Comparison of ENCODE assay signal across 13 cellular contexts in the genomic region with DNA sequence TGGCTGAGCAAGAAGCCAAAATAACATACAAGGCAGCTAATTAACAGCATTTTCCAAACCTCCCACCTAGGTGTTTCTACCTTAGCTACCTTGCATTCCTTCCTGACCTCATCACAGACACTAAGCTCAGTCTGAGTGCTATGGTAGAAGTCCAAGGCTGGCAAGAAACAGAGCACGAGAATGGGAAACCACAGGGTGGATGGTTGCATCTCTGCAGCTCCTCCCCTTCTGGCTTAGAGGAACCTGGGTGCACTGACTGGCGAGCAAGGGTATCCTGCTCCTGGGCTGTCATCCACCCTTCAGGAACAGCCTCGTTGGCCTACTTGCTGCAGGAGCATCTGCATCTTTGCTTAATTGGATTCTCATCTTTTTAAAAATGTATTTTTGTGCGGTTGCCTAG.
A peak's percentile ranks its signal among the peaks of the same experiment; 100 is the strongest.
DNase-seq lines count a peak whose midpoint lies in the region; ATAC-seq and TF ChIP-seq lines count a peak whose summit lies in the region.
"Had no signal": no experiment of that assay in that cellular context is flagged by ENCODE, and none has a peak within 500 bp of the region (broad histone marks: within the 10 kb centered on the region; RNA-seq: fewer than 3 reads in every experiment).

No MANE protein-coding gene starts in this region.

- H3K9me3 Mint-ChIP-seq in CD8-positive, alpha-beta memory T cell: peaks cover 0 to 2% (median 0%) of the 10 kb centered on the region in 5 donors
- H3K9me3 Mint-ChIP-seq in naive thymus-derived CD8-positive, alpha-beta T cell: peaks cover 0 to 3% (median 0%) of the 10 kb centered on the region in 9 donors

- no peaks in the 10 kb centered on the region for H3K36me3 ChIP-seq in OCI-LY3 (replicated peaks; ENCODE audit: low read depth, low read length)
- no peaks in the 10 kb centered on the region for H3K36me3 ChIP-seq in CD8-positive, alpha-beta memory T cell (ENCODE audit: insufficient read depth, low read length)
- H3K36me3 ChIP-seq: SJSA1 had no signal

- H3K4me3 ChIP-seq in OCI-LY3 (ENCODE audit: low read length): peak overlapping the region; percentile 16; the same call in 1 of the 2 replicates
- H3K4me3 ChIP-seq in CD8-positive, alpha-beta memory T cell (ENCODE audit: low read length): no peak overlapping the region
- H3K4me3 ChIP-seq: SJSA1 had no signal

- POLR2A ChIA-PET in CD8-positive, alpha-beta memory T cell (lab: Charles Lee): no interaction called here
- POLR2A ChIA-PET in naive thymus-derived CD8-positive, alpha-beta T cell (lab: Charles Lee): no interaction called here

- no peak for ATAC-seq in naive thymus-derived CD8-positive, alpha-beta T cell

- H3K27me3 ChIP-seq in OCI-LY3 (ENCODE audit: low read depth, low read length): peaks cover 27% of the 10 kb centered on the region
- H3K27me3 ChIP-seq in CD8-positive, alpha-beta memory T cell (ENCODE audit: insufficient read depth, low read length, poor library complexity, severe bottlenecking): no peaks in the 10 kb centered on the region
- H3K27me3 ChIP-seq: SJSA1 had no signal

- H3K27me3 Mint-ChIP-seq in CD8-positive, alpha-beta memory T cell: peaks cover 0 to 2% of the 10 kb centered on the region in 2 donors
- peaks cover 1 to 15% (median 2%) of the 10 kb centered on the region in 5 donors for H3K27me3 Mint-ChIP-seq in naive thymus-derived CD8-positive, alpha-beta T cell

- no peak overlapping the region for H3K9ac ChIP-seq in OCI-LY3 (ENCODE audit: low read length)

- H3K36me3 Mint-ChIP-seq in CD8-positive, alpha-beta memory T cell: no peaks in the 10 kb centered on the region
- no peaks in the 10 kb centered on the region for H3K36me3 Mint-ChIP-seq in naive thymus-derived CD8-positive, alpha-beta T cell

- no peaks in the 10 kb centered on the region for H3K4me1 Mint-ChIP-seq in CD8-positive, alpha-beta memory T cell
- no peaks in the 10 kb centered on the region for H3K4me1 Mint-ChIP-seq in naive thymus-derived CD8-positive, alpha-beta T cell

- H3K27ac ChIP-seq in OCI-LY3 (ENCODE audit: low read length): no peak overlapping the region
- no peak overlapping the region for H3K27ac ChIP-seq in CD8-positive, alpha-beta memory T cell (ENCODE audit: low read depth, low read length)
- H3K27ac ChIP-seq: RWPE1, SJSA1 had no signal

- CTCF ChIA-PET in CD8-positive, alpha-beta memory T cell (lab: Charles Lee): no interaction called here

- no peak for TF ChIP-seq CTCF in OCI-LY3 (IDR thresholded peaks at IDR 0.05; ENCODE audit: low read depth, low read length)

- no peaks in the 10 kb centered on the region for H3K9me3 ChIP-seq in OCI-LY3 (ENCODE audit: insufficient read depth, low read length)
- no peaks in the 10 kb centered on the region for H3K9me3 ChIP-seq in CD8-positive, alpha-beta memory T cell (ENCODE audit: low read length)
- H3K9me3 ChIP-seq: SJSA1 had no signal

- no peak overlapping the region for H2AFZ ChIP-seq in OCI-LY3 (ENCODE audit: low read depth, low read length)

- DNase-seq in NCI-H82 (lab: John Stamatoyannopoulos, UW): peak; percentile 47
- DNase-seq in NCI-H82 treated with DMSO at 0.1 percent for 48 hours (lab: John Stamatoyannopoulos, UW; ENCODE audit: unreplicated experiment): no peak
- DNase-seq in kidney tubule cell (ENCODE audit: low spot score): peak; percentile 6
- no peak for DNase-seq in CD8-positive, alpha-beta memory T cell
- no peak for DNase-seq in cerebellar cortex (ENCODE audit: low spot score)
- no peak for DNase-seq in naive thymus-derived CD8-positive, alpha-beta T cell
- no peak for DNase-seq in GOT3 (lab: John Stamatoyannopoulos, UW)
- DNase-seq: 8988T, Kasumi-1, NCI-H2029 treated with DMSO at 0.1 percent for 48 hours had no signal

- no peaks in the 10 kb centered on the region for H3K79me2 ChIP-seq in OCI-LY3 (ENCODE audit: low read length)

- peaks cover 23% of the 10 kb centered on the region for H3K4me1 ChIP-seq in OCI-LY3 (ENCODE audit: low read length)
- H3K4me1 ChIP-seq in CD8-positive, alpha-beta memory T cell (ENCODE audit: insufficient read depth, low read length): no peaks in the 10 kb centered on the region

- H3K27ac Mint-ChIP-seq in CD8-positive, alpha-beta memory T cell: no peak overlapping the region
- no peak overlapping the region for H3K27ac Mint-ChIP-seq in naive thymus-derived CD8-positive, alpha-beta T cell

- H4K20me1 ChIP-seq in OCI-LY3 (ENCODE audit: insufficient read depth, low read length): no peaks in the 10 kb centered on the region; the same call in 1 of the 2 replicates

- peak overlapping the region; percentile 84 for H3K4me2 ChIP-seq in OCI-LY3 (ENCODE audit: low read length)

- H3K4me3 Mint-ChIP-seq in CD8-positive, alpha-beta memory T cell: no peak overlapping the region
- H3K4me3 Mint-ChIP-seq in naive thymus-derived CD8-positive, alpha-beta T cell: no peak overlapping the region

Comparison
In these comparisons a context has a peak if more than half of its experiments do, and no peak if none do; other contexts are left out.
1. DNase-seq: peak in NCI-H82 (single experiment) and kidney tubule cell (single experiment); none in NCI-H82 treated with DMSO at 0.1 percent for 48 hours (single experiment), CD8-positive, alpha-beta memory T cell (0 of 5), cerebellar cortex (single experiment), naive thymus-derived CD8-positive, alpha-beta T cell (0 of 10) and GOT3 (single experiment).